1 cellular context compared by ENCODE assay signal in the genomic region with DNA sequence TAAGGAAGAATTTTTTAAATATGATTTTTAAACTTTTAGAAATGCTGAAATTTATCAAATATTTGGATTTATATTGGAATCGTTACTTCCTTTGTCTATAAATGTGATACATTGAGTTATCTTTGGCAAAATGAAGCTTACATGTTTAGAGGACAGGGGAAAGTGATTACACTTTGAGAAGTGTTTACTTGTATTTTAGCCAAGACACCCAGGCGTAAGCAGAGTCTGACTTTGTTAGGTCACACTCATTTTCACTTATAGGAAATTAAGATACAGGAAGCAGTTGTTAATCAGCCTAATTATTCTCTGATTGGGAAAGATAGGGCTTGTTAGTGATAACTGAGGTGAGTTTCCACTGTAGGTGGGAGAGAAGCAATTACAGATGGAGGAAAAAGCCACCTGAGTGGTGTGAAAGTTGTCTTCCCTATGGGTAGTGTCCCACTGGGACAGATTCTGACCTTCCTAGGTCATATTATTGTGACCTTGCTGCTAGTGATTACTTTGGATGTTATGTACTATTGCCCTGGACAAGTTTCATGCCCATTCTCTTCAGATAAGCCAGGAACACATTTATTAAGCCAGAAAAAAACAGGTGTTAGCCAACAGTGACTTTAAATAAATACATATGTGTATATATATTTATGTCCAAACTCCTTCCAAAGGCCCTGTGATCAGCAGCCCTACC.
TF ChIP-seq lines count a peak whose summit lies in the region.

No MANE protein-coding gene starts in this region.

TF ChIP-seq in GM12878, 131 proteins besides CTCF, POLR2A, EP300 and RAD21:
- TF ChIP-seq, protein P1, sequence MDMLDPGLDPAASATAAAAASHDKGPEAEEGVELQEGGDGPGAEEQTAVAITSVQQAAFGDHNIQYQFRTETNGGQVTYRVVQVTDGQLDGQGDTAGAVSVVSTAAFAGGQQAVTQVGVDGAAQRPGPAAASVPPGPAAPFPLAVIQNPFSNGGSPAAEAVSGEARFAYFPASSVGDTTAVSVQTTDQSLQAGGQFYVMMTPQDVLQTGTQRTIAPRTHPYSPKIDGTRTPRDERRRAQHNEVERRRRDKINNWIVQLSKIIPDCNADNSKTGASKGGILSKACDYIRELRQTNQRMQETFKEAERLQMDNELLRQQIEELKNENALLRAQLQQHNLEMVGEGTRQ (IDR thresholded peaks at IDR 0.05; ENCODE audit: borderline replicate concordance, low read depth, low read length): no peak
- TF ChIP-seq IKZF1 (conservative IDR thresholded peaks at IDR 0.05) (no peak), FOS (IDR thresholded peaks at IDR 0.05; ENCODE audit: borderline replicate concordance, extremely low read depth, insufficient read length) (no peak), KAT2A (conservative IDR thresholded peaks at IDR 0.05; ENCODE audit: control insufficient read depth, low read depth, low read length) (no peak), CREM (IDR thresholded peaks at IDR 0.05; ENCODE audit: low read depth) (no peak), RBBP5 (conservative IDR thresholded peaks at IDR 0.05) (no peak), TAF1 (IDR thresholded peaks at IDR 0.05; ENCODE audit: borderline replicate concordance, low read depth, low read length) (no peak), JUNB (IDR thresholded peaks at IDR 0.05) (no peak), CHD4 (IDR thresholded peaks at IDR 0.05) (no peak), GATAD2B (conservative IDR thresholded peaks at IDR 0.05; ENCODE audit: low read depth) (no peak), KDM1A (IDR thresholded peaks at IDR 0.05; ENCODE audit: borderline replicate concordance) (no peak)
- TF ChIP-seq, protein P2, sequence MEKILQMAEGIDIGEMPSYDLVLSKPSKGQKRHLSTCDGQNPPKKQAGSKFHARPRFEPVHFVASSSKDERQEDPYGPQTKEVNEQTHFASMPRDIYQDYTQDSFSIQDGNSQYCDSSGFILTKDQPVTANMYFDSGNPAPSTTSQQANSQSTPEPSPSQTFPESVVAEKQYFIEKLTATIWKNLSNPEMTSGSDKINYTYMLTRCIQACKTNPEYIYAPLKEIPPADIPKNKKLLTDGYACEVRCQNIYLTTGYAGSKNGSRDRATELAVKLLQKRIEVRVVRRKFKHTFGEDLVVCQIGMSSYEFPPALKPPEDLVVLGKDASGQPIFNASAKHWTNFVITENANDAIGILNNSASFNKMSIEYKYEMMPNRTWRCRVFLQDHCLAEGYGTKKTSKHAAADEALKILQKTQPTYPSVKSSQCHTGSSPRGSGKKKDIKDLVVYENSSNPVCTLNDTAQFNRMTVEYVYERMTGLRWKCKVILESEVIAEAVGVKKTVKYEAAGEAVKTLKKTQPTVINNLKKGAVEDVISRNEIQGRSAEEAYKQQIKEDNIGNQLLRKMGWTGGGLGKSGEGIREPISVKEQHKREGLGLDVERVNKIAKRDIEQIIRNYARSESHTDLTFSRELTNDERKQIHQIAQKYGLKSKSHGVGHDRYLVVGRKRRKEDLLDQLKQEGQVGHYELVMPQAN (conservative IDR thresholded peaks at IDR 0.05): no peak
TF ChIP-seq in GM12878: peak in this region for 0.
